ENCODE assay signal across 9 cellular contexts in genomic region chr2:216636570-216637450, GRCh38.
DNase-seq lines count a peak whose midpoint lies in the region; ATAC-seq and TF ChIP-seq lines count a peak whose summit lies in the region.
"Had no signal": no experiment of that assay in that cellular context is flagged by ENCODE, and none has a peak within 500 bp of the region (broad histone marks: within the 10 kb centered on the region; RNA-seq: fewer than 3 reads in every experiment).

No MANE protein-coding gene starts in this region.

- H3K4me1 Mint-ChIP-seq in stimulated activated effector memory CD8-positive, alpha-beta T cell treated with anti-CD3 and anti-CD28 coated beads, Interleukin-12 subunit alpha, Interleukin-12 subunit beta, amount 100 ng/mL, for 72 hours, result peaks cover 21% of the 10 kb centered on the region

- no peak overlapping the region for H3K27ac Mint-ChIP-seq in stimulated activated effector memory CD8-positive, alpha-beta T cell treated with anti-CD3 and anti-CD28 coated beads, Interleukin-12 subunit alpha, Interleukin-12 subunit beta, amount 100 ng/mL, for 72 hours

- no peaks in the 10 kb centered on the region for H3K9me3 Mint-ChIP-seq in stimulated activated effector memory CD8-positive, alpha-beta T cell treated with anti-CD3 and anti-CD28 coated beads, Interleukin-12 subunit alpha, Interleukin-12 subunit beta, amount 100 ng/mL, for 72 hours

- intact Hi-C loops in tibial artery (cut with DNase I; ENCODE audit: low total_unique reads), result no loop called here

- peaks cover 25% of the 10 kb centered on the region for H3K36me3 ChIP-seq in iPS-20b (ENCODE audit: insufficient read depth, low read depth, low read length)
- peaks cover 5 to 22% (median 9%) of the 10 kb centered on the region in 3 donors for H3K36me3 ChIP-seq in tibial artery
- H3K36me3 ChIP-seq: ovary had no signal

- no peaks in the 10 kb centered on the region for H3K36me3 Mint-ChIP-seq in stimulated activated effector memory CD8-positive, alpha-beta T cell treated with anti-CD3 and anti-CD28 coated beads, Interleukin-12 subunit alpha, Interleukin-12 subunit beta, amount 100 ng/mL, for 72 hours

- H3K9me3 ChIP-seq in iPS-20b (ENCODE audit: insufficient read depth, low read depth, low read length), result no peaks in the 10 kb centered on the region
- no peaks in the 10 kb centered on the region for H3K9me3 ChIP-seq in tibial artery
- H3K9me3 ChIP-seq: ovary had no signal

- H3K27me3 ChIP-seq in iPS-20b (ENCODE audit: insufficient read depth, low read length), result peaks cover 17% of the 10 kb centered on the region
- H3K27me3 ChIP-seq in tibial artery, result no peaks in the 10 kb centered on the region
- H3K27me3 ChIP-seq: ovary had no signal

- H3K4me3 ChIP-seq in iPS-20b (ENCODE audit: low read length) (peak overlapping the region; percentile 96), tibial artery (peak overlapping the region; percentile 78 to 88)
- H3K4me3 ChIP-seq: ovary had no signal

- TF ChIP-seq CTCF in VCaP (conservative IDR thresholded peaks at IDR 0.05) (no peak), tibial artery (IDR thresholded peaks at IDR 0.05) (no peak)

- peak; percentile 30 for DNase-seq in SKM-1 treated with dmso at 0.1 percent for 144 hours (lab: John Stamatoyannopoulos, UW; ENCODE audit: unreplicated experiment)
- DNase-seq in SKM-1 (lab: John Stamatoyannopoulos, UW; ENCODE audit: unreplicated experiment), result no peak
- DNase-seq in tibial artery, result peak; percentile 37 to 81
- DNase-seq in stimulated activated effector memory CD8-positive, alpha-beta T cell treated with anti-CD3 and anti-CD28 coated beads, Interleukin-12 subunit alpha, Interleukin-12 subunit beta, amount 100 ng/mL, for 72 hours (ENCODE audit: low spot score in 2 of 2), result no peak

- peak overlapping the region; percentile 86; the same call in 1 of the 2 replicates for H3K9ac ChIP-seq in iPS-20b (ENCODE audit: low read depth, low read length)

- no peak overlapping the region for H3K4me3 Mint-ChIP-seq in stimulated activated effector memory CD8-positive, alpha-beta T cell treated with anti-CD3 and anti-CD28 coated beads, Interleukin-12 subunit alpha, Interleukin-12 subunit beta, amount 100 ng/mL, for 72 hours

- H3K27ac ChIP-seq in VCaP (peak overlapping the region; percentile 83; the same call in 1 of the 2 replicates), iPS-20b (ENCODE audit: low read length) (peak overlapping the region; percentile 66), tibial artery (peak overlapping the region; percentile 73 to 74)

- H3K4me1 ChIP-seq in iPS-20b (ENCODE audit: insufficient read depth, low read length), result peaks cover 24% of the 10 kb centered on the region
- H3K4me1 ChIP-seq in tibial artery, result peaks cover 0 to 57% (median 37%) of the 10 kb centered on the region in 4 donors

- no peak for ATAC-seq in GM21737 (IDR thresholded peaks at IDR 0.05; ENCODE audit: unreplicated experiment)
- no peak for ATAC-seq in stimulated activated effector memory CD8-positive, alpha-beta T cell treated with anti-CD3 and anti-CD28 coated beads, Interleukin-12 subunit alpha, Interleukin-12 subunit beta, amount 100 ng/mL, for 72 hours
- ATAC-seq in GM18517 (IDR thresholded peaks at IDR 0.05; ENCODE audit: unreplicated experiment), result no peak

Comparison
In these comparisons a context has a peak if more than half of its experiments do, and no peak if none do; other contexts are left out.
1. DNase-seq: peak in SKM-1 treated with dmso at 0.1 percent for 144 hours (single experiment) and tibial artery (2 of 2); none in SKM-1 (single experiment) and stimulated activated effector memory CD8-positive, alpha-beta T cell treated with anti-CD3 and anti-CD28 coated beads, Interleukin-12 subunit alpha, Interleukin-12 subunit beta, amount 100 ng/mL, for 72 hours (0 of 2).
2. Peak in every context shown above with its lines, with median percentiles within 50 percentile points of each other: H3K27ac ChIP-seq.